In the genomic region with DNA sequence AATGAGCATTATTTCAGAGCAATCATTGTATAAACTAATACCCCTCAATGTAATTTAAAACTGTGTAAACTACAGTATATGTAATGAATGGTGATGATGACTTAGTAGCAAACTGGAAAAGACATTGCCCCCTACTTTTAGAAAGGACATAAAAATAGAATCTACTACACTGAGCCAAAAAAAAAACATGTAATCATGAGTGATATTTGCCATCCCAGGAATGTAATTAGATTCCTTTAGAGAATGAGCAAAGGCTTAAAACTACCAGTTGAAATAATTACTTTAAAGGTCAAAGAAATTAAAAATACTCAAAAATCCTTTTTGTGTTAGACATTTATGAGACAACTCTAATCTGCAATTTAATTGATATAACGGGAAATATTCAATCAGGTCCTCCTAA, we compare ENCODE assay signal across 1 cellular context.
TF ChIP-seq lines count a peak whose summit lies in the region.

No MANE protein-coding gene starts in this region.

TF ChIP-seq in K562, 482 proteins besides CTCF, POLR2A, EP300 and RAD21 (continued from another document):
- TF ChIP-seq, protein P1, sequence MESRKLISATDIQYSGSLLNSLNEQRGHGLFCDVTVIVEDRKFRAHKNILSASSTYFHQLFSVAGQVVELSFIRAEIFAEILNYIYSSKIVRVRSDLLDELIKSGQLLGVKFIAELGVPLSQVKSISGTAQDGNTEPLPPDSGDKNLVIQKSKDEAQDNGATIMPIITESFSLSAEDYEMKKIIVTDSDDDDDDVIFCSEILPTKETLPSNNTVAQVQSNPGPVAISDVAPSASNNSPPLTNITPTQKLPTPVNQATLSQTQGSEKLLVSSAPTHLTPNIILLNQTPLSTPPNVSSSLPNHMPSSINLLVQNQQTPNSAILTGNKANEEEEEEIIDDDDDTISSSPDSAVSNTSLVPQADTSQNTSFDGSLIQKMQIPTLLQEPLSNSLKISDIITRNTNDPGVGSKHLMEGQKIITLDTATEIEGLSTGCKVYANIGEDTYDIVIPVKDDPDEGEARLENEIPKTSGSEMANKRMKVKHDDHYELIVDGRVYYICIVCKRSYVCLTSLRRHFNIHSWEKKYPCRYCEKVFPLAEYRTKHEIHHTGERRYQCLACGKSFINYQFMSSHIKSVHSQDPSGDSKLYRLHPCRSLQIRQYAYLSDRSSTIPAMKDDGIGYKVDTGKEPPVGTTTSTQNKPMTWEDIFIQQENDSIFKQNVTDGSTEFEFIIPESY (CRISPR knock-in tag; IDR thresholded peaks at IDR 0.05) = no peak
- TF ChIP-seq MIER1 (IDR thresholded peaks at IDR 0.05; ENCODE audit: low read depth) = no peak
- TF ChIP-seq KHSRP (IDR thresholded peaks at IDR 0.05) = no peak
- no peak for TF ChIP-seq NCOA2 (IDR thresholded peaks at IDR 0.05; ENCODE audit: partially characterized antibody in 2 of 2)
- TF ChIP-seq MXI1 (IDR thresholded peaks at IDR 0.05; ENCODE audit: low read depth, low read length) = no peak
- no peak for TF ChIP-seq SMAD3 (CRISPR knock-in tag; conservative IDR thresholded peaks at IDR 0.05)
- TF ChIP-seq, protein P2, sequence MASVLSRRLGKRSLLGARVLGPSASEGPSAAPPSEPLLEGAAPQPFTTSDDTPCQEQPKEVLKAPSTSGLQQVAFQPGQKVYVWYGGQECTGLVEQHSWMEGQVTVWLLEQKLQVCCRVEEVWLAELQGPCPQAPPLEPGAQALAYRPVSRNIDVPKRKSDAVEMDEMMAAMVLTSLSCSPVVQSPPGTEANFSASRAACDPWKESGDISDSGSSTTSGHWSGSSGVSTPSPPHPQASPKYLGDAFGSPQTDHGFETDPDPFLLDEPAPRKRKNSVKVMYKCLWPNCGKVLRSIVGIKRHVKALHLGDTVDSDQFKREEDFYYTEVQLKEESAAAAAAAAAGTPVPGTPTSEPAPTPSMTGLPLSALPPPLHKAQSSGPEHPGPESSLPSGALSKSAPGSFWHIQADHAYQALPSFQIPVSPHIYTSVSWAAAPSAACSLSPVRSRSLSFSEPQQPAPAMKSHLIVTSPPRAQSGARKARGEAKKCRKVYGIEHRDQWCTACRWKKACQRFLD (CRISPR knock-in tag; IDR thresholded peaks at IDR 0.05) = no peak
- no peak for TF ChIP-seq LEF1 (IDR thresholded peaks at IDR 0.05)
- no peak for TF ChIP-seq CEBPG (CRISPR knock-in tag; IDR thresholded peaks at IDR 0.05)
- no peak for TF ChIP-seq CEBPG (tag; conservative IDR thresholded peaks at IDR 0.05 in 1 of 2, IDR thresholded peaks at IDR 0.05 in 1 of 2)
- TF ChIP-seq ARNT (IDR thresholded peaks at IDR 0.05) = no peak
- TF ChIP-seq WHSC1 (IDR thresholded peaks at IDR 0.05; ENCODE audit: low read length) = no peak
- TF ChIP-seq, protein P3, sequence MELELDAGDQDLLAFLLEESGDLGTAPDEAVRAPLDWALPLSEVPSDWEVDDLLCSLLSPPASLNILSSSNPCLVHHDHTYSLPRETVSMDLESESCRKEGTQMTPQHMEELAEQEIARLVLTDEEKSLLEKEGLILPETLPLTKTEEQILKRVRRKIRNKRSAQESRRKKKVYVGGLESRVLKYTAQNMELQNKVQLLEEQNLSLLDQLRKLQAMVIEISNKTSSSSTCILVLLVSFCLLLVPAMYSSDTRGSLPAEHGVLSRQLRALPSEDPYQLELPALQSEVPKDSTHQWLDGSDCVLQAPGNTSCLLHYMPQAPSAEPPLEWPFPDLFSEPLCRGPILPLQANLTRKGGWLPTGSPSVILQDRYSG (tag; conservative IDR thresholded peaks at IDR 0.05; ENCODE audit: low read depth) = no peak
- TF ChIP-seq, protein P4, sequence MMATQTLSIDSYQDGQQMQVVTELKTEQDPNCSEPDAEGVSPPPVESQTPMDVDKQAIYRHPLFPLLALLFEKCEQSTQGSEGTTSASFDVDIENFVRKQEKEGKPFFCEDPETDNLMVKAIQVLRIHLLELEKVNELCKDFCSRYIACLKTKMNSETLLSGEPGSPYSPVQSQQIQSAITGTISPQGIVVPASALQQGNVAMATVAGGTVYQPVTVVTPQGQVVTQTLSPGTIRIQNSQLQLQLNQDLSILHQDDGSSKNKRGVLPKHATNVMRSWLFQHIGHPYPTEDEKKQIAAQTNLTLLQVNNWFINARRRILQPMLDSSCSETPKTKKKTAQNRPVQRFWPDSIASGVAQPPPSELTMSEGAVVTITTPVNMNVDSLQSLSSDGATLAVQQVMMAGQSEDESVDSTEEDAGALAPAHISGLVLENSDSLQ (IDR thresholded peaks at IDR 0.05) = no peak
- TF ChIP-seq, protein P5, sequence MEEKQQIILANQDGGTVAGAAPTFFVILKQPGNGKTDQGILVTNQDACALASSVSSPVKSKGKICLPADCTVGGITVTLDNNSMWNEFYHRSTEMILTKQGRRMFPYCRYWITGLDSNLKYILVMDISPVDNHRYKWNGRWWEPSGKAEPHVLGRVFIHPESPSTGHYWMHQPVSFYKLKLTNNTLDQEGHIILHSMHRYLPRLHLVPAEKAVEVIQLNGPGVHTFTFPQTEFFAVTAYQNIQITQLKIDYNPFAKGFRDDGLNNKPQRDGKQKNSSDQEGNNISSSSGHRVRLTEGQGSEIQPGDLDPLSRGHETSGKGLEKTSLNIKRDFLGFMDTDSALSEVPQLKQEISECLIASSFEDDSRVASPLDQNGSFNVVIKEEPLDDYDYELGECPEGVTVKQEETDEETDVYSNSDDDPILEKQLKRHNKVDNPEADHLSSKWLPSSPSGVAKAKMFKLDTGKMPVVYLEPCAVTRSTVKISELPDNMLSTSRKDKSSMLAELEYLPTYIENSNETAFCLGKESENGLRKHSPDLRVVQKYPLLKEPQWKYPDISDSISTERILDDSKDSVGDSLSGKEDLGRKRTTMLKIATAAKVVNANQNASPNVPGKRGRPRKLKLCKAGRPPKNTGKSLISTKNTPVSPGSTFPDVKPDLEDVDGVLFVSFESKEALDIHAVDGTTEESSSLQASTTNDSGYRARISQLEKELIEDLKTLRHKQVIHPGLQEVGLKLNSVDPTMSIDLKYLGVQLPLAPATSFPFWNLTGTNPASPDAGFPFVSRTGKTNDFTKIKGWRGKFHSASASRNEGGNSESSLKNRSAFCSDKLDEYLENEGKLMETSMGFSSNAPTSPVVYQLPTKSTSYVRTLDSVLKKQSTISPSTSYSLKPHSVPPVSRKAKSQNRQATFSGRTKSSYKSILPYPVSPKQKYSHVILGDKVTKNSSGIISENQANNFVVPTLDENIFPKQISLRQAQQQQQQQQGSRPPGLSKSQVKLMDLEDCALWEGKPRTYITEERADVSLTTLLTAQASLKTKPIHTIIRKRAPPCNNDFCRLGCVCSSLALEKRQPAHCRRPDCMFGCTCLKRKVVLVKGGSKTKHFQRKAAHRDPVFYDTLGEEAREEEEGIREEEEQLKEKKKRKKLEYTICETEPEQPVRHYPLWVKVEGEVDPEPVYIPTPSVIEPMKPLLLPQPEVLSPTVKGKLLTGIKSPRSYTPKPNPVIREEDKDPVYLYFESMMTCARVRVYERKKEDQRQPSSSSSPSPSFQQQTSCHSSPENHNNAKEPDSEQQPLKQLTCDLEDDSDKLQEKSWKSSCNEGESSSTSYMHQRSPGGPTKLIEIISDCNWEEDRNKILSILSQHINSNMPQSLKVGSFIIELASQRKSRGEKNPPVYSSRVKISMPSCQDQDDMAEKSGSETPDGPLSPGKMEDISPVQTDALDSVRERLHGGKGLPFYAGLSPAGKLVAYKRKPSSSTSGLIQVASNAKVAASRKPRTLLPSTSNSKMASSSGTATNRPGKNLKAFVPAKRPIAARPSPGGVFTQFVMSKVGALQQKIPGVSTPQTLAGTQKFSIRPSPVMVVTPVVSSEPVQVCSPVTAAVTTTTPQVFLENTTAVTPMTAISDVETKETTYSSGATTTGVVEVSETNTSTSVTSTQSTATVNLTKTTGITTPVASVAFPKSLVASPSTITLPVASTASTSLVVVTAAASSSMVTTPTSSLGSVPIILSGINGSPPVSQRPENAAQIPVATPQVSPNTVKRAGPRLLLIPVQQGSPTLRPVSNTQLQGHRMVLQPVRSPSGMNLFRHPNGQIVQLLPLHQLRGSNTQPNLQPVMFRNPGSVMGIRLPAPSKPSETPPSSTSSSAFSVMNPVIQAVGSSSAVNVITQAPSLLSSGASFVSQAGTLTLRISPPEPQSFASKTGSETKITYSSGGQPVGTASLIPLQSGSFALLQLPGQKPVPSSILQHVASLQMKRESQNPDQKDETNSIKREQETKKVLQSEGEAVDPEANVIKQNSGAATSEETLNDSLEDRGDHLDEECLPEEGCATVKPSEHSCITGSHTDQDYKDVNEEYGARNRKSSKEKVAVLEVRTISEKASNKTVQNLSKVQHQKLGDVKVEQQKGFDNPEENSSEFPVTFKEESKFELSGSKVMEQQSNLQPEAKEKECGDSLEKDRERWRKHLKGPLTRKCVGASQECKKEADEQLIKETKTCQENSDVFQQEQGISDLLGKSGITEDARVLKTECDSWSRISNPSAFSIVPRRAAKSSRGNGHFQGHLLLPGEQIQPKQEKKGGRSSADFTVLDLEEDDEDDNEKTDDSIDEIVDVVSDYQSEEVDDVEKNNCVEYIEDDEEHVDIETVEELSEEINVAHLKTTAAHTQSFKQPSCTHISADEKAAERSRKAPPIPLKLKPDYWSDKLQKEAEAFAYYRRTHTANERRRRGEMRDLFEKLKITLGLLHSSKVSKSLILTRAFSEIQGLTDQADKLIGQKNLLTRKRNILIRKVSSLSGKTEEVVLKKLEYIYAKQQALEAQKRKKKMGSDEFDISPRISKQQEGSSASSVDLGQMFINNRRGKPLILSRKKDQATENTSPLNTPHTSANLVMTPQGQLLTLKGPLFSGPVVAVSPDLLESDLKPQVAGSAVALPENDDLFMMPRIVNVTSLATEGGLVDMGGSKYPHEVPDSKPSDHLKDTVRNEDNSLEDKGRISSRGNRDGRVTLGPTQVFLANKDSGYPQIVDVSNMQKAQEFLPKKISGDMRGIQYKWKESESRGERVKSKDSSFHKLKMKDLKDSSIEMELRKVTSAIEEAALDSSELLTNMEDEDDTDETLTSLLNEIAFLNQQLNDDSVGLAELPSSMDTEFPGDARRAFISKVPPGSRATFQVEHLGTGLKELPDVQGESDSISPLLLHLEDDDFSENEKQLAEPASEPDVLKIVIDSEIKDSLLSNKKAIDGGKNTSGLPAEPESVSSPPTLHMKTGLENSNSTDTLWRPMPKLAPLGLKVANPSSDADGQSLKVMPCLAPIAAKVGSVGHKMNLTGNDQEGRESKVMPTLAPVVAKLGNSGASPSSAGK (IDR thresholded peaks at IDR 0.05) = no peak
- TF ChIP-seq POLR2G (IDR thresholded peaks at IDR 0.05; ENCODE audit: low read depth, low read length) = no peak
- TF ChIP-seq NONO (IDR thresholded peaks at IDR 0.05; ENCODE audit: low read depth in 2 of 2, low read length in 1 of 2) = no peak
